Comparison of ENCODE assay signal across 13 cellular contexts in genomic region chr22:42844756-42845155, GRCh38. TPM values are rescaled to one million over a fixed set of nuclear protein-coding genes. Genes with fewer than 3 reads are reported as not detected.
DNase-seq lines count a peak whose midpoint lies in the region; ATAC-seq and TF ChIP-seq lines count a peak whose summit lies in the region.
"Had no signal": no experiment of that assay in that cellular context is flagged by ENCODE, and none has a peak within 500 bp of the region (broad histone marks: within the 10 kb centered on the region; RNA-seq: fewer than 3 reads in every experiment).

No MANE protein-coding gene starts in this region.

- in situ Hi-C loops in GM23248 (cut with MboI) = no loop called here

- H2AK5ac ChIP-seq in H9 (ENCODE audit: insufficient read length, low read length) = no peak overlapping the region

- no peak overlapping the region for H3K18ac ChIP-seq in H9 (ENCODE audit: insufficient read length, low read depth, low read length)

- H2BK15ac ChIP-seq in H9 (ENCODE audit: low read depth, low read length) = no peak overlapping the region

- H2BK12ac ChIP-seq in H9 (ENCODE audit: insufficient read length, low read depth, low read length) = no peak overlapping the region

- no peak overlapping the region for H2BK5ac ChIP-seq in H9 (ENCODE audit: insufficient read length, low read length)

- H3K9ac ChIP-seq in GM23248 = no peak overlapping the region
- no peak overlapping the region for H3K9ac ChIP-seq in MM.1S (ENCODE audit: low read length)
- H3K9ac ChIP-seq in H9 (ENCODE audit: extremely low read depth, insufficient read length, low read length) = no peak overlapping the region

- H3K56ac ChIP-seq in H9 (ENCODE audit: insufficient read length, low read depth, low read length) = no peak overlapping the region

- no peak overlapping the region for H3K23ac ChIP-seq in H9 (ENCODE audit: insufficient read length, low read depth, low read length)

- H3K36me3 ChIP-seq in GM23248 (ENCODE audit: low read depth) = peaks cover 29% of the 10 kb centered on the region; the same call in 1 of the 2 replicates
- no peaks in the 10 kb centered on the region for H3K36me3 ChIP-seq in MM.1S (replicated peaks; ENCODE audit: insufficient read depth, low read length)

- no peaks in the 10 kb centered on the region for H3K9me3 ChIP-seq in GM23248 (ENCODE audit: low read depth)
- no peaks in the 10 kb centered on the region for H3K9me3 ChIP-seq in MM.1S (replicated peaks; ENCODE audit: insufficient read depth, low read length)
- H3K9me3 ChIP-seq in H9 (ENCODE audit: control insufficient read depth, low read depth, low read length) = no peaks in the 10 kb centered on the region

- peaks cover 11% of the 10 kb centered on the region; the same call in 1 of the 2 replicates for H4K20me1 ChIP-seq in GM23248 (ENCODE audit: insufficient read depth)
- no peaks in the 10 kb centered on the region for H4K20me1 ChIP-seq in MM.1S (ENCODE audit: insufficient read depth, low read length)
- no peaks in the 10 kb centered on the region for H4K20me1 ChIP-seq in H9 (ENCODE audit: control insufficient read depth, insufficient read depth, insufficient read length)

- no peak overlapping the region for H3K4ac ChIP-seq in H9 (ENCODE audit: low read depth, low read length)

- peak overlapping the region; percentile 60 for H3K27ac ChIP-seq in GM23248
- no peak overlapping the region for H3K27ac ChIP-seq in RWPE1
- H3K27ac ChIP-seq in MM.1S (ENCODE audit: low read length) = no peak overlapping the region
- H3K27ac ChIP-seq in H9 (ENCODE audit: insufficient read length, low read depth, low read length) = no peak overlapping the region
- H3K27ac ChIP-seq: cardiac muscle cell had no signal

- H3K23me2 ChIP-seq in H9 (ENCODE audit: insufficient read length, low read depth, low read length, poor library complexity, severe bottlenecking) = no peaks in the 10 kb centered on the region

- H3K36me3 Mint-ChIP-seq in H9 (ENCODE audit: insufficient read depth in 1 of 3, low read depth in 3 of 3) = peaks cover 3 to 16% (median 10%) of the 10 kb centered on the region in 3 experiments; a peak in 6 of 7 replicates

- no peak for TF ChIP-seq CTCF in RWPE1 (conservative IDR thresholded peaks at IDR 0.05; ENCODE audit: low read depth)
- TF ChIP-seq CTCF in epithelial cell of proximal tubule (conservative IDR thresholded peaks at IDR 0.05; ENCODE audit: low read depth, low read length) = no peak
- no peak for TF ChIP-seq CTCF in MM.1S (IDR thresholded peaks at IDR 0.05; ENCODE audit: low read length)
- TF ChIP-seq CTCF in H9 (conservative IDR thresholded peaks at IDR 0.05) = no peak

- H3K9me2 ChIP-seq in GM23248 (ENCODE audit: insufficient read depth) (no peaks in the 10 kb centered on the region), MM.1S (replicated peaks; ENCODE audit: insufficient read depth, low read length) (no peaks in the 10 kb centered on the region)

- 27 to 28% methylated on average over 4 of the region's 4 CpGs for WGBS in GM23248 (ENCODE audit: low coverage in 1 of 2, low lambda C conversion rate in 2 of 2, missing lambda C conversion rate in 2 of 2), 2 experiments
- no CpG with 5 or more reads among the region's 4 CpGs for WGBS in H9 (ENCODE audit: extremely low coverage, insufficient read length, low lambda C conversion rate)

- H2AFZ ChIP-seq in GM23248 (no peak overlapping the region), MM.1S (ENCODE audit: low read length) (no peak overlapping the region), H9 (ENCODE audit: low read length) (no peak overlapping the region)

- no peaks in the 10 kb centered on the region for H3K27me3 Mint-ChIP-seq in H9 (ENCODE audit: low read depth)
- H3K27me3 Mint-ChIP-seq: CD4-positive, alpha-beta T cell had no signal

- DNase-seq in GM23248 (peak; percentile 64), RWPE1 (ENCODE audit: low spot score) (peak; percentile 41), epithelial cell of proximal tubule (ENCODE audit: low read depth) (peak; percentile 63), renal cortical epithelial cell (ENCODE audit: low read depth) (peak; percentile 98), MM.1S (no peak), DMS114 treated with DMSO at 0.1 percent for 48 hours (lab: John Stamatoyannopoulos, UW; ENCODE audit: unreplicated experiment) (no peak), H9 (no peak), left lobe of liver (ENCODE audit: low spot score) (no peak)
- DNase-seq: activated CD4-positive, alpha-beta T cell treated with anti-CD3 and anti-CD28 coated beads, Interleukin-2, amount 50 U/mL, for 1 hour; CD4-positive, alpha-beta T cell; MV-4-11; T-helper 1 cell had no signal

- H4K8ac ChIP-seq in H9 (replicated peaks; ENCODE audit: insufficient read length, low read depth, low read length) = no peak overlapping the region

- no peak overlapping the region for H3K14ac ChIP-seq in H9 (ENCODE audit: insufficient read depth, low read length)

- H3K4me1 Mint-ChIP-seq in H9 = no peaks in the 10 kb centered on the region

- H3K4me2 ChIP-seq in GM23248 (ENCODE audit: unreplicated experiment) = no peak overlapping the region
- H3K4me2 ChIP-seq in MM.1S (ENCODE audit: low read depth, low read length) = no peak overlapping the region
- no peak overlapping the region for H3K4me2 ChIP-seq in H9 (ENCODE audit: insufficient read depth, insufficient read length, low read length)

- H3K4me1 ChIP-seq in GM23248 (ENCODE audit: insufficient read depth) (peaks cover 56% of the 10 kb centered on the region), MM.1S (ENCODE audit: low read length) (no peaks in the 10 kb centered on the region), H9 (ENCODE audit: insufficient read depth, low read length) (no peaks in the 10 kb centered on the region)

- H2BK120ac ChIP-seq in H9 (ENCODE audit: low read depth, low read length, poor library complexity, severe bottlenecking) = no peak overlapping the region

- no peak overlapping the region for H3K4me3 Mint-ChIP-seq in H9
- H3K4me3 Mint-ChIP-seq: CD4-positive, alpha-beta T cell had no signal

- H4K91ac ChIP-seq in H9 (ENCODE audit: insufficient read length, low read depth, low read length) = no peak overlapping the region

- CTCF ChIA-PET in RWPE1 (lab: Yijun Ruan, JAX) = interaction anchor here (0.6 kb wide), 1 partner anchor 20 kb away, joined by 6 read pairs; no protein-coding TSS in a partner anchor

- peaks cover 88% of the 10 kb centered on the region for H3K79me2 ChIP-seq in GM23248 (ENCODE audit: insufficient read depth)
- H3K79me2 ChIP-seq in MM.1S (ENCODE audit: low read length) = peaks cover 18% of the 10 kb centered on the region
- no peaks in the 10 kb centered on the region for H3K79me2 ChIP-seq in H9 (ENCODE audit: insufficient read depth, low read length)

- H3K9me3 Mint-ChIP-seq in H9 = no peaks in the 10 kb centered on the region; a peak in 1 of 5 replicates
- H3K9me3 Mint-ChIP-seq: CD4-positive, alpha-beta T cell had no signal

- no peak overlapping the region for H3T11ph ChIP-seq in H9 (ENCODE audit: low read length)

- POLR2A ChIA-PET in RWPE1 (lab: Yijun Ruan, JAX; ENCODE audit: low non-redundant PET) = interaction anchor here (0.6 kb wide), 1 partner anchor 26 kb away, joined by 3 read pairs; no protein-coding TSS in a partner anchor

- no peak overlapping the region for H4K5ac ChIP-seq in H9 (ENCODE audit: insufficient read length, low read depth, low read length)

- H3K4me3 ChIP-seq in GM23248 = no peak overlapping the region
- no peak overlapping the region for H3K4me3 ChIP-seq in epithelial cell of proximal tubule (ENCODE audit: low read depth, low read length)
- H3K4me3 ChIP-seq in MM.1S (ENCODE audit: low read length) = no peak overlapping the region
- H3K4me3 ChIP-seq: cardiac muscle cell had no signal

- H3F3A ChIP-seq in GM23248 (ENCODE audit: insufficient read depth) = peaks cover 70% of the 10 kb centered on the region
- H3F3A ChIP-seq in MM.1S (ENCODE audit: insufficient read depth, low read length) = no peaks in the 10 kb centered on the region

- H3K27me3 ChIP-seq in GM23248 (replicated peaks; ENCODE audit: insufficient read depth) (no peaks in the 10 kb centered on the region), MM.1S (replicated peaks; ENCODE audit: insufficient read depth, low read length) (no peaks in the 10 kb centered on the region), H9 (ENCODE audit: insufficient read depth, low read length) (no peaks in the 10 kb centered on the region)
- H3K27me3 ChIP-seq: cardiac muscle cell had no signal

- no peaks in the 10 kb centered on the region for H3K79me1 ChIP-seq in H9 (ENCODE audit: insufficient read depth, low read depth, low read length, poor library complexity, severe bottlenecking)

- H3K27ac Mint-ChIP-seq in H9 = no peak overlapping the region; a peak in 1 of 7 replicates
- H3K27ac Mint-ChIP-seq: CD4-positive, alpha-beta T cell had no signal

- no peak overlapping the region for H2BK20ac ChIP-seq in H9 (ENCODE audit: low read depth, low read length, poor library complexity, severe bottlenecking)

- ATAC-seq in left lobe of liver = no peak

RNA-seq across cellular contexts. Expression of gene ARFGAP3, which starts 12.3 kb away (rescaled TPM):
- total RNA-seq in GM23248 (2014; rRNA removed; shearing (Covaris generic)) = 83.2 and 96.8 TPM in 2 replicates
- 79.7 and 81.5 TPM in 2 replicates for polyA plus RNA-seq in GM23248 (2016; fragmentation: Nextera tagmentation; extraction: Ambion mirVana)
- total RNA-seq in epithelial cell of proximal tubule = 50.1 and 62.2 TPM in 2 replicates
- total RNA-seq in renal cortical epithelial cell = 110 and 133 TPM in 2 replicates
- total RNA-seq in H9 (2021) = 14.1 and 15.0 TPM in 2 replicates
- total RNA-seq in left lobe of liver = 20.2 TPM

Comparison
In these comparisons a context has a peak if more than half of its experiments do, and no peak if none do; other contexts are left out.
1. DNase-seq: peak in GM23248 (single experiment), RWPE1 (single experiment), epithelial cell of proximal tubule (single experiment) and renal cortical epithelial cell (single experiment); none in MM.1S (single experiment), DMS114 treated with DMSO at 0.1 percent for 48 hours (single experiment), H9 (single experiment) and left lobe of liver (single experiment).